Comparison of ENCODE assay signal across 10 cellular contexts in genomic region chr2:12824304-12824761, GRCh38.
DNase-seq lines count a peak whose midpoint lies in the region; ATAC-seq lines count a peak whose summit lies in the region.
"Had no signal": no experiment of that assay in that cellular context is flagged by ENCODE, and none has a peak within 500 bp of the region (broad histone marks: within the 10 kb centered on the region; RNA-seq: fewer than 3 reads in every experiment).

No MANE protein-coding gene starts in this region.

- WGBS in right cardiac atrium, result 30% methylated on average over 3 of the region's 3 CpGs

- no peaks in the 10 kb centered on the region for H3K27me3 ChIP-seq in right cardiac atrium (ENCODE audit: control insufficient read depth, insufficient read depth)
- H3K27me3 ChIP-seq in skeletal muscle satellite cell (ENCODE audit: control insufficient read depth, insufficient read depth, low read length), result no peaks in the 10 kb centered on the region
- H3K27me3 ChIP-seq in naive thymus-derived CD4-positive, alpha-beta T cell (ENCODE audit: control insufficient read depth in 2 of 2, insufficient read depth in 2 of 2, low read length in 2 of 2), result no peaks in the 10 kb centered on the region

- no peak overlapping the region for H3K9ac ChIP-seq in skeletal muscle satellite cell (ENCODE audit: low read depth, low read length)

- H3K4me3 Mint-ChIP-seq in naive thymus-derived CD4-positive, alpha-beta T cell, result no peak overlapping the region
- H3K4me3 Mint-ChIP-seq: dendritic cell treated with granulocyte-macrophage colony-stimulating factor and Interleukin-4, amounts not matched to agents 40 ng/mL and 50 ng/mL, for 4 days had no signal

- POLR2A ChIA-PET in naive thymus-derived CD4-positive, alpha-beta T cell (lab: Charles Lee), result no interaction called here

- H3K4me1 ChIP-seq in right cardiac atrium (ENCODE audit: control insufficient read depth, insufficient read depth, low read length), result peaks cover 6% of the 10 kb centered on the region
- H3K4me1 ChIP-seq in skeletal muscle satellite cell (ENCODE audit: control insufficient read depth, insufficient read depth, low read length), result peaks cover 30% of the 10 kb centered on the region
- peaks cover 0 to 4% of the 10 kb centered on the region in 2 donors for H3K4me1 ChIP-seq in naive thymus-derived CD4-positive, alpha-beta T cell (ENCODE audit: control insufficient read depth in 2 of 2, insufficient read depth in 2 of 2, low read length in 2 of 2)

- H3K4me1 Mint-ChIP-seq in naive thymus-derived CD4-positive, alpha-beta T cell, result peaks cover 0 to 21% (median 14%) of the 10 kb centered on the region in 7 donors

- H3K36me3 ChIP-seq in skeletal muscle satellite cell (ENCODE audit: insufficient read depth, low read length), result no peaks in the 10 kb centered on the region
- no peaks in the 10 kb centered on the region for H3K36me3 ChIP-seq in naive thymus-derived CD4-positive, alpha-beta T cell (ENCODE audit: control insufficient read depth in 2 of 3, insufficient read depth in 3 of 3, low read length in 3 of 3)

- no peak overlapping the region for H3K4me3 ChIP-seq in right cardiac atrium (ENCODE audit: low read length)
- H3K4me3 ChIP-seq in skeletal muscle satellite cell (ENCODE audit: low read length), result no peak overlapping the region
- H3K4me3 ChIP-seq in naive thymus-derived CD4-positive, alpha-beta T cell (ENCODE audit: low read length), result no peak overlapping the region

- H3K9me3 ChIP-seq in right cardiac atrium (ENCODE audit: control insufficient read depth, low read length), result no peaks in the 10 kb centered on the region
- no peaks in the 10 kb centered on the region for H3K9me3 ChIP-seq in skeletal muscle satellite cell (replicated peaks; ENCODE audit: low read length)
- no peaks in the 10 kb centered on the region for H3K9me3 ChIP-seq in naive thymus-derived CD4-positive, alpha-beta T cell (ENCODE audit: control insufficient read depth in 2 of 3, low read length in 3 of 3)

- H3K27me3 Mint-ChIP-seq in naive thymus-derived CD4-positive, alpha-beta T cell, result peaks cover 0 to 23% (median 16%) of the 10 kb centered on the region in 5 donors

- peak; percentile 42 for DNase-seq in GM04504 (ENCODE audit: low read depth)
- peak; percentile 44 for DNase-seq in amniotic epithelial cell (ENCODE audit: low read depth)
- peak; percentile 58 to 73 (median 72) for DNase-seq in right cardiac atrium
- no peak for DNase-seq in activated CD8-positive, alpha-beta memory T cell treated with anti-CD3 and anti-CD28 coated beads for 24 hours
- DNase-seq in naive thymus-derived CD4-positive, alpha-beta T cell, result no peak
- DNase-seq in germinal center (ENCODE audit: low spot score), result no peak
- DNase-seq: activated T-cell treated with anti-CD3 and anti-CD28 coated beads for 4 hours had no signal

- H3K4me2 ChIP-seq in skeletal muscle satellite cell (ENCODE audit: low read length), result peak overlapping the region; percentile 23

- peak overlapping the region; percentile 98 for H3K27ac ChIP-seq in right cardiac atrium (ENCODE audit: low read length)
- H3K27ac ChIP-seq in naive thymus-derived CD4-positive, alpha-beta T cell (ENCODE audit: low read depth, low read length), result no peak overlapping the region

- no peak overlapping the region for H3K27ac Mint-ChIP-seq in naive thymus-derived CD4-positive, alpha-beta T cell
- H3K27ac Mint-ChIP-seq: dendritic cell treated with granulocyte-macrophage colony-stimulating factor and Interleukin-4, amounts not matched to agents 40 ng/mL and 50 ng/mL, for 4 days had no signal

- H3K9me3 Mint-ChIP-seq in naive thymus-derived CD4-positive, alpha-beta T cell, result no peaks in the 10 kb centered on the region
- H3K9me3 Mint-ChIP-seq: dendritic cell treated with granulocyte-macrophage colony-stimulating factor and Interleukin-4, amounts not matched to agents 40 ng/mL and 50 ng/mL, for 4 days had no signal

- intact Hi-C loops in right cardiac atrium (cut with DNase I), result loop anchor here in 1 of 4 donors (10.0 kb wide), 1 partner anchor 100 kb away; no protein-coding TSS in a partner anchor
- intact Hi-C loops in naive thymus-derived CD4-positive, alpha-beta T cell (cut with micrococcal nuclease), result loop anchor here in 1 of 2 donors (5.0 kb wide), 1 partner anchor 108 kb away; no protein-coding TSS in a partner anchor

- H3K36me3 Mint-ChIP-seq in naive thymus-derived CD4-positive, alpha-beta T cell, result no peaks in the 10 kb centered on the region

- ATAC-seq in right cardiac atrium (peak; percentile 69 to 76), HG02970 (IDR thresholded peaks at IDR 0.05; ENCODE audit: low FRiP score, unreplicated experiment) (no peak)
- no peak for ATAC-seq in naive thymus-derived CD4-positive, alpha-beta T cell

- CTCF ChIA-PET in naive thymus-derived CD4-positive, alpha-beta T cell (lab: Charles Lee), result interaction anchor here (0.7 kb wide), 1 partner anchor 77 kb away, joined by 3 read pairs; no protein-coding TSS in a partner anchor

Comparison
In these comparisons a context has a peak if more than half of its experiments do, and no peak if none do; other contexts are left out.
1. DNase-seq: peak in GM04504 (single experiment), amniotic epithelial cell (single experiment) and right cardiac atrium (3 of 3); none in activated CD8-positive, alpha-beta memory T cell treated with anti-CD3 and anti-CD28 coated beads for 24 hours (single experiment), naive thymus-derived CD4-positive, alpha-beta T cell (0 of 9) and germinal center (single experiment).
2. ATAC-seq: peak in right cardiac atrium (2 of 2); none in HG02970 (single experiment) and naive thymus-derived CD4-positive, alpha-beta T cell (single experiment).